In the genomic region with DNA sequence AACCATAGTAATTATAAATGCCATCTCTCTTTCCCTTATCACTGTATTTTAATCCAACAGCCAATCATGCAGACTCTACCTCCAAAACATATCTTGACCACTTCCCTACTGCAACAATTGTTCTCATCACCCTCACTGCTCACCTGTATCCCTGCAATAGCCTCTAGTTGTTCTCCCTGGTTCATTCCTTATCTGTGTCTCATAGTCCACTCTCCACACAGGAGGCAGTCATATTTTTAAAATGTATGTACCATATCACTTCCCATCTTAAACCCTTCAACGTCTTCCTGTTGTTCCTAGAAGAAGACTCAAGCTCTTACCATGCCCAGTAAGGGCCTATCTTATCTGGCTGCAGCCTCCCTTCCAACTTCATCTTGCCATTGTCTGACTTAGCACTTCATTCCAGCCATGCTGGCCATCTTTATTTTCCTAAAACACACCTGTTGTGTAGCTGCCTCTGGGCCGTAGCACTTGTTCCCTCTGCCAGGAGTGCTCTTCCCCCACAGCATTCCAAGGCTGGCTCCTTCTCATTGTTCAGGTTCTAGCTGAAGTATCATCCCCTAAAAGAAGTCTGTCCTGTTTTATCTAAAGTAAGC, we compare ENCODE assay signal across 22 cellular contexts. TPM values are rescaled to one million over a fixed set of nuclear protein-coding genes. Genes with fewer than 3 reads are reported as not detected.
DNase-seq lines count a peak whose midpoint lies in the region; ATAC-seq, FAIRE-seq and TF ChIP-seq lines count a peak whose summit lies in the region.
"Had no signal": no experiment of that assay in that cellular context is flagged by ENCODE, and none has a peak within 500 bp of the region (broad histone marks: within the 10 kb centered on the region; RNA-seq: fewer than 3 reads in every experiment).

No MANE protein-coding gene starts in this region.

- peaks cover 43% of the 10 kb centered on the region for H3K4me1 Mint-ChIP-seq in Calu3 (ENCODE audit: low read depth, unreplicated experiment)
- H3K4me1 Mint-ChIP-seq in activated T-helper 1 cell treated with anti-CD3 and anti-CD28 coated beads, Interleukin-12 subunit alpha, Interleukin-12 subunit beta, Interleukin-2, Interleukin-4 antibody, amounts not matched to agents 30 ng/mL and 10 ng/mL and 1 ng/mL, durations not matched to agents 14 hours and 24 hours and 36 hours (ENCODE audit: low read depth) = no peaks in the 10 kb centered on the region
- H3K4me1 Mint-ChIP-seq: neural crest cell had no signal

- no peaks in the 10 kb centered on the region for H3K27me3 Mint-ChIP-seq in Calu3 (ENCODE audit: unreplicated experiment)
- H3K27me3 Mint-ChIP-seq in activated T-helper 1 cell treated with anti-CD3 and anti-CD28 coated beads, Interleukin-12 subunit alpha, Interleukin-12 subunit beta, Interleukin-2, Interleukin-4 antibody, amounts not matched to agents 30 ng/mL and 10 ng/mL and 1 ng/mL, durations not matched to agents 14 hours and 24 hours and 36 hours (ENCODE audit: insufficient read depth) = peaks cover 15% of the 10 kb centered on the region

- H3K4me3 ChIP-seq in bronchial epithelial cell (ENCODE audit: low read depth, low read length) (no peak overlapping the region), pancreas (no peak overlapping the region)
- H3K4me3 ChIP-seq: cardiac muscle cell had no signal

- DNase-seq in Calu3 (no peak), NCI-H226 (peak; percentile 41), bronchial epithelial cell (ENCODE audit: low read depth) (peak; percentile 8), pancreas (no peak), NCI-H524 treated with DMSO at 0.1 percent for 48 hours (lab: John Stamatoyannopoulos, UW) (no peak), substantia nigra (lab: John Stamatoyannopoulos, UW) (no peak)
- DNase-seq in activated T-helper 1 cell treated with anti-CD3 and anti-CD28 coated beads, Interleukin-12 subunit alpha, Interleukin-12 subunit beta, Interleukin-2, Interleukin-4 antibody, amounts not matched to agents 30 ng/mL and 10 ng/mL and 1 ng/mL, durations not matched to agents 14 hours and 24 hours and 36 hours (ENCODE audit: low spot score) = no peak
- DNase-seq: activated CD4-positive, alpha-beta T cell treated with anti-CD3 and anti-CD28 coated beads, Interleukin-2, amount 50 U/mL, for 4 hours; Caco-2; endodermal cell; GDM1; H7; NCI-H187; NCI-H524; retina; stimulated activated CD4-positive, alpha-beta T cell treated with anti-CD3 and anti-CD28 coated beads, Interleukin-2, amount 100 ng/mL, for 48 hours; stimulated activated CD8-positive, alpha-beta memory T cell treated with anti-CD3 and anti-CD28 coated beads, Interleukin-4, amount 100 ng/mL, for 48 hours had no signal

- no peak for TF ChIP-seq CTCF in Calu3 (IDR thresholded peaks at IDR 0.05; ENCODE audit: unreplicated experiment)
- TF ChIP-seq CTCF in bronchial epithelial cell (IDR thresholded peaks at IDR 0.05; ENCODE audit: insufficient read depth, low read length, severe bottlenecking) = no peak
- no peak for TF ChIP-seq CTCF in pancreas (IDR thresholded peaks at IDR 0.05)

- BruUV-seq in Calu3 (replicated peaks; lab: Mats Ljungman, UMichigan) = no TSS peak

- FAIRE-seq in bronchial epithelial cell (lab: Jason Lieb, UNC) (no peak), pancreas (lab: Jason Lieb, UNC) (no peak)

- H3K4me1 ChIP-seq in pancreas = peaks cover 12 to 23% (median 20%) of the 10 kb centered on the region in 3 donors
- H3K4me1 ChIP-seq: foreskin keratinocyte had no signal

- no peaks in the 10 kb centered on the region for H3K36me3 ChIP-seq in bronchial epithelial cell (ENCODE audit: control insufficient read depth, insufficient read depth, low read length)
- no peaks in the 10 kb centered on the region for H3K36me3 ChIP-seq in pancreas
- H3K36me3 ChIP-seq: cardiac muscle cell had no signal

- intact Hi-C loops in Calu3 (cut with micrococcal nuclease; ENCODE audit: unreplicated experiment) = loop anchor here (2.0 to 5.0 kb wide), 3 partner anchors 26 to 56 kb away; no protein-coding TSS in a partner anchor
- intact Hi-C loops in pancreas (cut with DNase I) = no loop called here
- intact Hi-C loops in activated T-helper 1 cell treated with anti-CD3 and anti-CD28 coated beads, Interleukin-12 subunit alpha, Interleukin-12 subunit beta, Interleukin-2, Interleukin-4 antibody, amounts not matched to agents 30 ng/mL and 10 ng/mL and 1 ng/mL, durations not matched to agents 14 hours and 24 hours and 36 hours (cut with micrococcal nuclease) = no loop called here

- H3K27ac Mint-ChIP-seq in Calu3 (ENCODE audit: unreplicated experiment) = peak overlapping the region; percentile 6
- H3K27ac Mint-ChIP-seq in activated T-helper 1 cell treated with anti-CD3 and anti-CD28 coated beads, Interleukin-12 subunit alpha, Interleukin-12 subunit beta, Interleukin-2, Interleukin-4 antibody, amounts not matched to agents 30 ng/mL and 10 ng/mL and 1 ng/mL, durations not matched to agents 14 hours and 24 hours and 36 hours = no peak overlapping the region
- H3K27ac Mint-ChIP-seq: activated naive CD4-positive, alpha-beta T cell treated with anti-CD3 and anti-CD28 coated beads, Interleukin-2, amount 50 U/mL, for 72 hours; endodermal cell had no signal

- ATAC-seq in pancreas (no peak), HG03025 (IDR thresholded peaks at IDR 0.05; ENCODE audit: low FRiP score, unreplicated experiment) (no peak)
- ATAC-seq: activated naive CD4-positive, alpha-beta T cell treated with anti-CD3 and anti-CD28 coated beads, Interleukin-2, amount 50 U/mL, for 72 hours had no signal

- H3K27ac ChIP-seq in pancreas (peak overlapping the region in 3 of 4 donors; percentile 29 to 72 (median 40)), substantia nigra (ENCODE audit: low read depth, low read length, poor library complexity, severe bottlenecking) (no peak overlapping the region)
- H3K27ac ChIP-seq: cardiac muscle cell, foreskin keratinocyte had no signal

- WGBS in pancreas, 2 donors = 60 to 70% methylated on average over 2 of the region's 2 CpGs

- no peaks in the 10 kb centered on the region for H3K27me3 ChIP-seq in bronchial epithelial cell (ENCODE audit: control insufficient read depth, insufficient read depth, low read length)
- H3K27me3 ChIP-seq in pancreas = no peaks in the 10 kb centered on the region
- H3K27me3 ChIP-seq: cardiac muscle cell, foreskin keratinocyte had no signal

- no peaks in the 10 kb centered on the region for H3K9me3 Mint-ChIP-seq in Calu3 (ENCODE audit: low read depth, unreplicated experiment)
- no peaks in the 10 kb centered on the region for H3K9me3 Mint-ChIP-seq in activated T-helper 1 cell treated with anti-CD3 and anti-CD28 coated beads, Interleukin-12 subunit alpha, Interleukin-12 subunit beta, Interleukin-2, Interleukin-4 antibody, amounts not matched to agents 30 ng/mL and 10 ng/mL and 1 ng/mL, durations not matched to agents 14 hours and 24 hours and 36 hours
- H3K9me3 Mint-ChIP-seq: activated naive CD4-positive, alpha-beta T cell treated with anti-CD3 and anti-CD28 coated beads, Interleukin-2, amount 50 U/mL, for 72 hours; endodermal cell; neural crest cell had no signal

- CTCF ChIA-PET in Calu3 (lab: Charles Lee) = interaction anchor here (0.7 to 1.9 kb wide), 5 partner anchors 8 to 94 kb away, joined by 3 to 7 read pairs (median 4); a partner anchor contains a TSS

- H3K36me3 Mint-ChIP-seq in Calu3 (ENCODE audit: insufficient read depth, unreplicated experiment) = no peaks in the 10 kb centered on the region
- H3K36me3 Mint-ChIP-seq in activated T-helper 1 cell treated with anti-CD3 and anti-CD28 coated beads, Interleukin-12 subunit alpha, Interleukin-12 subunit beta, Interleukin-2, Interleukin-4 antibody, amounts not matched to agents 30 ng/mL and 10 ng/mL and 1 ng/mL, durations not matched to agents 14 hours and 24 hours and 36 hours (ENCODE audit: low read depth) = no peaks in the 10 kb centered on the region
- H3K36me3 Mint-ChIP-seq: activated naive CD4-positive, alpha-beta T cell treated with anti-CD3 and anti-CD28 coated beads, Interleukin-2, amount 50 U/mL, for 72 hours had no signal

- H3K4me3 Mint-ChIP-seq in Calu3 (ENCODE audit: low read depth, unreplicated experiment) = no peak overlapping the region
- no peak overlapping the region for H3K4me3 Mint-ChIP-seq in activated T-helper 1 cell treated with anti-CD3 and anti-CD28 coated beads, Interleukin-12 subunit alpha, Interleukin-12 subunit beta, Interleukin-2, Interleukin-4 antibody, amounts not matched to agents 30 ng/mL and 10 ng/mL and 1 ng/mL, durations not matched to agents 14 hours and 24 hours and 36 hours
- H3K4me3 Mint-ChIP-seq: endodermal cell, neural crest cell had no signal

- no peaks in the 10 kb centered on the region for H3K9me3 ChIP-seq in pancreas
- H3K9me3 ChIP-seq: Caco-2 had no signal

RNA-seq across cellular contexts. Expression of a gene that starts 27.8 kb away (rescaled TPM):
- total RNA-seq in Calu3 (2022) (44.1 and 54.1 TPM in 2 replicates), bronchial epithelial cell (2.1 TPM in 1 of 2 replicates, not detected in the other), pancreas (10 to 100 TPM in 4 of 6 donors, 1 to 10 TPM in 2; 6.8 to 29.4 (median 10.9) TPM)
- polyA plus RNA-seq in pancreas = 10 to 100 TPM in 1 of 2 donors, 1 to 10 TPM in 1; 3.8 to 12.1 TPM
- total RNA-seq in activated T-helper 1 cell treated with anti-CD3 and anti-CD28 coated beads, Interleukin-12 subunit alpha, Interleukin-12 subunit beta, Interleukin-2, Interleukin-4 antibody, amounts not matched to agents 30 ng/mL and 10 ng/mL and 1 ng/mL, durations not matched to agents 14 hours and 24 hours and 36 hours = not detected in 2 replicates
- total RNA-seq: activated naive CD4-positive, alpha-beta T cell treated with anti-CD3 and anti-CD28 coated beads, Interleukin-2, amount 50 U/mL, for 72 hours had no signal

RNA-seq across cellular contexts. Expression of a gene that starts 42.8 kb away (rescaled TPM):
- total RNA-seq in Calu3 (2022) = 7.0 and 8.9 TPM in 2 replicates
- total RNA-seq in bronchial epithelial cell = 0.26 and 0.38 TPM in 2 replicates
- total RNA-seq in pancreas = 10 to 100 TPM in 1 of 6 donors, 1 to 10 TPM in 5; 3.7 to 11.9 (median 5.8) TPM
- polyA plus RNA-seq in pancreas = 1 to 10 TPM in 1 of 2 donors, under 1 TPM in 1; 0.61 to 2.1 TPM
- total RNA-seq in activated T-helper 1 cell treated with anti-CD3 and anti-CD28 coated beads, Interleukin-12 subunit alpha, Interleukin-12 subunit beta, Interleukin-2, Interleukin-4 antibody, amounts not matched to agents 30 ng/mL and 10 ng/mL and 1 ng/mL, durations not matched to agents 14 hours and 24 hours and 36 hours = not detected in 2 replicates
- total RNA-seq: activated naive CD4-positive, alpha-beta T cell treated with anti-CD3 and anti-CD28 coated beads, Interleukin-2, amount 50 U/mL, for 72 hours had no signal

Comparison
In these comparisons a context has a peak if more than half of its experiments do, and no peak if none do; other contexts are left out.
1. DNase-seq: peak in NCI-H226 (single experiment) and bronchial epithelial cell (single experiment); none in Calu3 (single experiment), pancreas (0 of 6), NCI-H524 treated with DMSO at 0.1 percent for 48 hours (single experiment), activated T-helper 1 cell treated with anti-CD3 and anti-CD28 coated beads, Interleukin-12 subunit alpha, Interleukin-12 subunit beta, Interleukin-2, Interleukin-4 antibody, amounts not matched to agents 30 ng/mL and 10 ng/mL and 1 ng/mL, durations not matched to agents 14 hours and 24 hours and 36 hours (single experiment) and substantia nigra (0 of 49).